Comparison of ENCODE assay signal across 30 cellular contexts in the genomic region with DNA sequence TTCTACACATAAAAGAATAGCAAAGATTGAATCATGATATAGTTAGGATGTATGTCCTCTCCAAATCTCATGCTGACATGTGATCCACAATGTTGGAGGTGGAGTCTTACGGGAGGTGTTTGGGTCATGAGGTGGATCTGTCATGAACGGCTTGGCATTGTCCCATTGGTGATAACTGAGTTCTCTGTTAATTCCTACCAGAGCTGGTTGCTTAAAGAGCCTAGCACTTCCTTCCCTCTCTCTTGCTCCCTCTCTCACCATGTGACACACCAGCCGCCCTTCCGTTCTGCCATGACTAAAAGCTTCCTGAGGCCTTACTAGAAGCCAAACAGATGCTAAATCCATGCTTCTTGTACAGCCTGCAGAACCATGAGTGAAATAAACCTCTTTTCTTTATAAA.
"Had no signal": no experiment of that assay in that cellular context is flagged by ENCODE, and none has a peak within 500 bp of the region (broad histone marks: within the 10 kb centered on the region; RNA-seq: fewer than 3 reads in every experiment).

No MANE protein-coding gene starts in this region.

- H3K4me3 Mint-ChIP-seq: activated CD4-positive, alpha-beta memory T cell treated with anti-CD3 and anti-CD28 coated beads, Interleukin-2, amount 10 ng/mL, durations not matched to agents 7 days and 5 days; activated naive CD4-positive, alpha-beta T cell treated with anti-CD3 and anti-CD28 coated beads, Interleukin-2, amount 10 ng/mL, durations not matched to agents 7 days and 5 days; activated naive CD8-positive, alpha-beta T cell; activated naive CD8-positive, alpha-beta T cell treated with anti-CD3 and anti-CD28 coated beads, Interleukin-2, amount 50 U/mL, for 24 hours; activated T-cell treated with anti-CD3 and anti-CD28 coated beads, Interleukin-2, amount 50 U/mL, for 24 hours; brain had no signal

- H3K9me3 Mint-ChIP-seq: activated CD4-positive, alpha-beta memory T cell treated with anti-CD3 and anti-CD28 coated beads, Interleukin-2, amount 10 ng/mL, durations not matched to agents 7 days and 5 days; activated naive CD4-positive, alpha-beta T cell treated with anti-CD3 and anti-CD28 coated beads, Interleukin-2, amount 10 ng/mL, durations not matched to agents 7 days and 5 days; activated naive CD8-positive, alpha-beta T cell treated with anti-CD3 and anti-CD28 coated beads, Interleukin-2, amount 50 U/mL, for 24 hours; activated T-cell treated with anti-CD3 and anti-CD28 coated beads, Interleukin-2, amount 50 U/mL, for 24 hours had no signal

- DNase-seq: activated CD4-positive, alpha-beta memory T cell treated with anti-CD3 and anti-CD28 coated beads, Interleukin-2, amount 10 ng/mL, durations not matched to agents 7 days and 5 days; activated CD4-positive, alpha-beta T cell treated with anti-CD3 and anti-CD28 coated beads for 1 hour; activated CD4-positive, alpha-beta T cell treated with anti-CD3 and anti-CD28 coated beads for 48 hours; activated CD4-positive, CD25-positive, alpha-beta regulatory T cell; activated naive CD4-positive, alpha-beta T cell treated with anti-CD3 and anti-CD28 coated beads, Interleukin-2, amount 10 ng/mL, durations not matched to agents 7 days and 5 days; activated naive CD8-positive, alpha-beta T cell treated with anti-CD3 and anti-CD28 coated beads, Interleukin-2, amount 50 U/mL, for 24 hours; activated T-cell treated with anti-CD3 and anti-CD28 coated beads, Interleukin-2, amount 50 U/mL, for 24 hours; anterior cingulate cortex; caudate nucleus; cerebellar nuclear complex; Karpas-422; NCI-H1105; NCI-H1417 treated with DMSO at 0.1 percent for 48 hours; NCI-H187 treated with DMSO at 0.1 percent for 48 hours; NCI-H2081; NCI-H2227 treated with DMSO at 0.1 percent for 48 hours; NCI-H446; NCI-H510A treated with DMSO at 0.1 percent for 48 hours; NCI-H526 treated with DMSO at 0.1 percent for 48 hours; NCI-H82; PC-3; SIG-M5; SW 1271; T-helper 1 cell; T-helper 2 cell; T-helper 9 cell; WERI-Rb-1 had no signal

- H3K27ac ChIP-seq: RWPE1, WERI-Rb-1 had no signal

- H3K27ac Mint-ChIP-seq: activated CD4-positive, alpha-beta memory T cell treated with anti-CD3 and anti-CD28 coated beads, Interleukin-2, amount 10 ng/mL, durations not matched to agents 7 days and 5 days; activated naive CD4-positive, alpha-beta T cell treated with anti-CD3 and anti-CD28 coated beads, Interleukin-2, amount 10 ng/mL, durations not matched to agents 7 days and 5 days; activated naive CD8-positive, alpha-beta T cell; activated naive CD8-positive, alpha-beta T cell treated with anti-CD3 and anti-CD28 coated beads, Interleukin-2, amount 50 U/mL, for 24 hours; activated T-cell treated with anti-CD3 and anti-CD28 coated beads, Interleukin-2, amount 50 U/mL, for 24 hours; brain had no signal

- H3K4me1 Mint-ChIP-seq: activated CD4-positive, alpha-beta memory T cell treated with anti-CD3 and anti-CD28 coated beads, Interleukin-2, amount 10 ng/mL, durations not matched to agents 7 days and 5 days; activated naive CD4-positive, alpha-beta T cell treated with anti-CD3 and anti-CD28 coated beads, Interleukin-2, amount 10 ng/mL, durations not matched to agents 7 days and 5 days; activated naive CD8-positive, alpha-beta T cell treated with anti-CD3 and anti-CD28 coated beads, Interleukin-2, amount 50 U/mL, for 24 hours had no signal

- H3K36me3 Mint-ChIP-seq: activated naive CD4-positive, alpha-beta T cell treated with anti-CD3 and anti-CD28 coated beads, Interleukin-2, amount 10 ng/mL, durations not matched to agents 7 days and 5 days; activated naive CD8-positive, alpha-beta T cell had no signal
